ENCODE assay signal across 14 cellular contexts in the genomic region with DNA sequence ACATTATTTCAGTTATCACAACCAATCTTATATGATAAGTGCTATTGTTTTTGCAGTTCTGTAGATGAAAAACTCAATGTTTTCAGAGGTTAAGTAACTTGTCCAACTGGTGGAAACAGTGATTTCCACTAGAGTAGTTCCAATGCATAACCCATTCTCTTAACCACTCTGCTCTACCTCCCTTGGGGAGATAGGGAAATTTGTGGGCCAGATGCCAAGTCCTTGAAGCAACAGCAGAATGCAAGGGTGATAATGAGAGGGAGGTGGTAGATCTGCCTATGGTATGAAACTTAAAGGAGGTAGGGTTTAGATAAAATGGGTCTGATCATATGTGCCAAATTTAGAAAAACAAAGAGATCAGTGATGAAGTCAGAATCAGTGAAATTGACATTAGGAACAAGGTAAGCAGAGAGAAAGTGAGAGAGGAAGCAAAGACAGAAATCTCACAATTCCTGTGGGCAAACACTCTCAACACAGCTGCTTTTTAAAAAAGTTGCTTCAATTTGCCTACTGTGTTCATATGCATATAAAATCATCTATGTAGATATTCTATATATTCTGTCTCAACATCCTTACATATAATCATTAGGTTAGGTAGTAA. TPM values are rescaled to one million over a fixed set of nuclear protein-coding genes. Genes with fewer than 3 reads are reported as not detected.
DNase-seq lines count a peak whose midpoint lies in the region; ATAC-seq and TF ChIP-seq lines count a peak whose summit lies in the region.
"Had no signal": no experiment of that assay in that cellular context is flagged by ENCODE, and none has a peak within 500 bp of the region (broad histone marks: within the 10 kb centered on the region; RNA-seq: fewer than 3 reads in every experiment).

No MANE protein-coding gene starts in this region.

- no peaks in the 10 kb centered on the region for H3K4me1 ChIP-seq in spleen
- H3K4me1 ChIP-seq: parathyroid adenoma had no signal

- intact Hi-C loops in spleen (cut with DNase I; ENCODE audit: low total_unique reads) = no loop called here

- H3K4me3 ChIP-seq in GM12865 (ENCODE audit: low read depth, low read length) (no peak overlapping the region), fibroblast of the aortic adventitia (ENCODE audit: low read depth, low read length) (no peak overlapping the region), spleen (no peak overlapping the region)
- H3K4me3 ChIP-seq: body of pancreas had no signal

- no peaks in the 10 kb centered on the region for H3K36me3 ChIP-seq in spleen

- no peak for TF ChIP-seq POLR2A in spleen (IDR thresholded peaks at IDR 0.05)

- ATAC-seq in GM19438 (IDR thresholded peaks at IDR 0.05; ENCODE audit: low read depth, unreplicated experiment) = peak; percentile 63
- ATAC-seq: body of pancreas, left colon had no signal

- no peaks in the 10 kb centered on the region for H3K9me3 ChIP-seq in spleen
- H3K9me3 ChIP-seq: body of pancreas had no signal

- DNase-seq in GM12865 (ENCODE audit: low read depth) (peak; percentile 8), NCI-H526 (lab: John Stamatoyannopoulos, UW) (peak; percentile 32 to 61), fibroblast of the aortic adventitia (ENCODE audit: low read depth) (peak; percentile 25), spleen (no peak)
- DNase-seq in activated CD8-positive, alpha-beta memory T cell treated with anti-CD3 and anti-CD28 coated beads for 24 hours = no peak
- DNase-seq in stimulated activated CD4-positive, alpha-beta T cell treated with anti-CD3 and anti-CD28 coated beads, Interleukin-12 subunit alpha, Interleukin-12 subunit beta, amount 100 ng/mL, for 4 hours = no peak
- DNase-seq: activated CD4-positive, CD25-positive, alpha-beta regulatory T cell; activated naive CD4-positive, alpha-beta T cell; C1 segment of cervical spinal cord; left colon; NCI-H446 treated with DMSO at 0.1 percent for 48 hours had no signal

- no peak for TF ChIP-seq CTCF in GM12865 (IDR thresholded peaks at IDR 0.05; ENCODE audit: insufficient read depth, low read depth, low read length, missing control alignments)
- no peak for TF ChIP-seq CTCF in fibroblast of the aortic adventitia (IDR thresholded peaks at IDR 0.05; ENCODE audit: insufficient read depth, low read length)
- no peak for TF ChIP-seq CTCF in spleen (IDR thresholded peaks at IDR 0.05 in 8 of 11, conservative IDR thresholded peaks at IDR 0.05 in 3 of 11)

- no peak overlapping the region for H3K27ac ChIP-seq in spleen
- H3K27ac ChIP-seq: body of pancreas, parathyroid adenoma had no signal

- H3K27me3 ChIP-seq in spleen (replicated peaks in 1 of 7) = no peaks in the 10 kb centered on the region
- H3K27me3 ChIP-seq: body of pancreas had no signal

RNA-seq across cellular contexts. Expression of a gene that starts 50.5 kb away (rescaled TPM):
- total RNA-seq in fibroblast of the aortic adventitia (ENCODE audit: low replicate concordance) (40.1 and 48.3 TPM in 2 replicates), spleen (10 to 100 TPM; 52.8 to 88.2 (median 73.4) TPM)
- 10 to 100 TPM; 27.6 to 37.5 (median 35.8) TPM for polyA plus RNA-seq in spleen

Comparison
In these comparisons a context has a peak if more than half of its experiments do, and no peak if none do; other contexts are left out.
1. DNase-seq: peak in GM12865 (single experiment), NCI-H526 (2 of 2) and fibroblast of the aortic adventitia (single experiment); none in activated CD8-positive, alpha-beta memory T cell treated with anti-CD3 and anti-CD28 coated beads for 24 hours (single experiment), spleen (single experiment) and stimulated activated CD4-positive, alpha-beta T cell treated with anti-CD3 and anti-CD28 coated beads, Interleukin-12 subunit alpha, Interleukin-12 subunit beta, amount 100 ng/mL, for 4 hours (single experiment).